ENCODE assay signal across 10 cellular contexts in genomic region chr1:193123751-193124150, GRCh38. TPM values are rescaled to one million over a fixed set of nuclear protein-coding genes. Genes with fewer than 3 reads are reported as not detected.
DNase-seq lines count a peak whose midpoint lies in the region; ATAC-seq lines count a peak whose summit lies in the region.
"Had no signal": no experiment of that assay in that cellular context is flagged by ENCODE, and none has a peak within 500 bp of the region (broad histone marks: within the 10 kb centered on the region; RNA-seq: fewer than 3 reads in every experiment).

No MANE protein-coding gene starts in this region.

- H3K36me3 Mint-ChIP-seq in activated naive CD8-positive, alpha-beta T cell treated with anti-CD3 and anti-CD28 coated beads for 36 hours: peaks cover 20% of the 10 kb centered on the region
- H3K36me3 Mint-ChIP-seq in immature natural killer cell: peaks cover 0 to 5% (median 0%) of the 10 kb centered on the region in 3 donors

- H3K27ac ChIP-seq in ACC112 (ENCODE audit: low read depth, low read length): no peak overlapping the region
- no peak overlapping the region for H3K27ac ChIP-seq in substantia nigra (ENCODE audit: low read depth, low read length, poor library complexity, severe bottlenecking)
- H3K27ac ChIP-seq: prostate gland had no signal

- peaks cover 3% of the 10 kb centered on the region for H3K9me3 Mint-ChIP-seq in activated naive CD8-positive, alpha-beta T cell treated with anti-CD3 and anti-CD28 coated beads for 36 hours
- H3K9me3 Mint-ChIP-seq in immature natural killer cell: no peaks in the 10 kb centered on the region

- no peaks in the 10 kb centered on the region for H3K27me3 Mint-ChIP-seq in activated naive CD8-positive, alpha-beta T cell treated with anti-CD3 and anti-CD28 coated beads for 36 hours
- H3K27me3 Mint-ChIP-seq in immature natural killer cell (ENCODE audit: low read depth in 3 of 3): peaks cover 2 to 4% (median 3%) of the 10 kb centered on the region in 3 donors

- H3K79me2 ChIP-seq in ACC112 (ENCODE audit: control insufficient read depth, insufficient read depth, low read length, unreplicated experiment): peaks cover 56% of the 10 kb centered on the region

- H3K27me3 ChIP-seq in ACC112 (ENCODE audit: insufficient read depth, low read length) (no peaks in the 10 kb centered on the region), HAP-1 (ENCODE audit: low read depth) (no peaks in the 10 kb centered on the region; the same call in 1 of the 2 replicates)

- ATAC-seq in HG03342 (IDR thresholded peaks at IDR 0.05; ENCODE audit: unreplicated experiment): no peak

- no peaks in the 10 kb centered on the region for H3K9me3 ChIP-seq in HAP-1
- H3K9me3 ChIP-seq: prostate gland had no signal

- H3K4me1 ChIP-seq in ACC112 (ENCODE audit: control insufficient read depth, insufficient read depth, low read length, unreplicated experiment): peaks cover 24% of the 10 kb centered on the region
- peaks cover 13% of the 10 kb centered on the region for H3K4me1 ChIP-seq in HAP-1
- H3K4me1 ChIP-seq: prostate gland had no signal

- no peak overlapping the region for H2AFZ ChIP-seq in ACC112 (ENCODE audit: low read length, unreplicated experiment)

- peaks cover 34% of the 10 kb centered on the region for H3K4me1 Mint-ChIP-seq in activated naive CD8-positive, alpha-beta T cell treated with anti-CD3 and anti-CD28 coated beads for 36 hours
- peaks cover 47 to 71% of the 10 kb centered on the region in 2 donors for H3K4me1 Mint-ChIP-seq in immature natural killer cell

- H3K36me3 ChIP-seq in ACC112 (ENCODE audit: insufficient read depth, low read length): peaks cover 9% of the 10 kb centered on the region
- peaks cover 3% of the 10 kb centered on the region for H3K36me3 ChIP-seq in HAP-1 (replicated peaks)
- H3K36me3 ChIP-seq: prostate gland had no signal

- DNase-seq in HAP-1 (ENCODE audit: low spot score in 2 of 2) (peak in 1 of 2 experiments; percentile 60), immature natural killer cell (no peak), pons (ENCODE audit: low spot score) (no peak), substantia nigra (lab: John Stamatoyannopoulos, UW) (no peak), SK-N-DZ (ENCODE audit: low spot score) (no peak)
- DNase-seq in activated naive CD8-positive, alpha-beta T cell treated with anti-CD3 and anti-CD28 coated beads for 36 hours: no peak
- DNase-seq: NCI-H82 had no signal

- in situ Hi-C loops in HAP-1 (cut with MboI; ENCODE audit: low sequenced_read_pairs): no loop called here

- peak overlapping the region; percentile 100 for H3K4me3 Mint-ChIP-seq in activated naive CD8-positive, alpha-beta T cell treated with anti-CD3 and anti-CD28 coated beads for 36 hours
- peak overlapping the region; percentile 92 to 98 (median 94) for H3K4me3 Mint-ChIP-seq in immature natural killer cell

- H3K27ac Mint-ChIP-seq in activated naive CD8-positive, alpha-beta T cell treated with anti-CD3 and anti-CD28 coated beads for 36 hours: peak overlapping the region; percentile 32
- peak overlapping the region in 2 of 6 donors; percentile 32 to 51 for H3K27ac Mint-ChIP-seq in immature natural killer cell

- peak overlapping the region; percentile 84 for H3K4me3 ChIP-seq in ACC112 (ENCODE audit: low read depth, low read length)
- H3K4me3 ChIP-seq in HAP-1: peak overlapping the region; percentile 82; the same call in 1 of the 2 replicates

RNA-seq across cellular contexts. Expression of gene CDC73, which starts 1.9 kb away (rescaled TPM):
- 10 to 100 TPM; 46.3 to 47.0 TPM for total RNA-seq in activated naive CD8-positive, alpha-beta T cell treated with anti-CD3 and anti-CD28 coated beads for 36 hours
- 100 to 1,000 TPM in 1 of 3 donors, 10 to 100 TPM in 2; 64.6 to 107 (median 67.7) TPM for polyA plus RNA-seq in immature natural killer cell
- polyA plus RNA-seq in SK-N-DZ (2014; cell fraction: cytosol; rRNA removed): 9.1 and 9.4 TPM in 2 replicates
- polyA plus RNA-seq in SK-N-DZ (2014; cell fraction: nucleus; rRNA removed): 6.4 and 10.1 TPM in 2 replicates

RNA-seq across cellular contexts. Expression of gene GLRX2, which starts 18.5 kb away (rescaled TPM):
- total RNA-seq in activated naive CD8-positive, alpha-beta T cell treated with anti-CD3 and anti-CD28 coated beads for 36 hours: 10 to 100 TPM; 36.7 to 40.4 TPM
- 10 to 100 TPM; 12.6 to 21.2 (median 17.5) TPM for polyA plus RNA-seq in immature natural killer cell
- 13.9 and 14.7 TPM in 2 replicates for polyA plus RNA-seq in SK-N-DZ (2014; cell fraction: cytosol; rRNA removed)
- 12.5 and 22.0 TPM in 2 replicates for polyA plus RNA-seq in SK-N-DZ (2014; cell fraction: nucleus; rRNA removed)
